1 cellular context compared by ENCODE assay signal in genomic region chr16:24771779-24772157, GRCh38.
TF ChIP-seq lines count a peak whose summit lies in the region.

No MANE protein-coding gene starts in this region.

TF ChIP-seq in HepG2, 621 proteins besides CTCF, POLR2A, EP300 and RAD21 (continued from another document and continues in another):
- TF ChIP-seq ZBED4 (CRISPR knock-in tag; IDR thresholded peaks at IDR 0.05; ENCODE audit: borderline replicate concordance) (no peak), PCBP1 (IDR thresholded peaks at IDR 0.05; ENCODE audit: borderline replicate concordance, low read depth, low read length) (no peak), GRHL1 (CRISPR knock-in tag; conservative IDR thresholded peaks at IDR 0.05) (no peak), ZNF136 (CRISPR knock-in tag; IDR thresholded peaks at IDR 0.05; ENCODE audit: low read depth) (no peak), ZNF354B (CRISPR knock-in tag; IDR thresholded peaks at IDR 0.05) (no peak), ARID5B (CRISPR knock-in tag; IDR thresholded peaks at IDR 0.05) (0 out of 2 replicates have a peak, but pooled peaks have one; percentile 22), TEF (CRISPR knock-in tag; IDR thresholded peaks at IDR 0.05) (0 out of 2 replicates have a peak, but pooled peaks have one; percentile 35), ZNF142 (CRISPR knock-in tag; IDR thresholded peaks at IDR 0.05) (no peak), FOXP4 (CRISPR knock-in tag; IDR thresholded peaks at IDR 0.05) (peak; percentile 20; the same call in 1 of the 2 replicates), ZNF605 (CRISPR knock-in tag; IDR thresholded peaks at IDR 0.05) (no peak), ZNF615 (CRISPR knock-in tag; IDR thresholded peaks at IDR 0.05; ENCODE audit: borderline replicate concordance) (no peak), CREB1 (IDR thresholded peaks at IDR 0.05) (no peak), CREB1 (CRISPR knock-in tag; IDR thresholded peaks at IDR 0.05) (peak; percentile 17; the same call in 1 of the 2 replicates), ZNF124 (CRISPR knock-in tag; IDR thresholded peaks at IDR 0.05) (no peak), ZNF691 (CRISPR knock-in tag; IDR thresholded peaks at IDR 0.05; ENCODE audit: borderline replicate concordance, low read depth) (no peak), ZNF160 (CRISPR knock-in tag; IDR thresholded peaks at IDR 0.05) (no peak), ZBTB49 (CRISPR knock-in tag; IDR thresholded peaks at IDR 0.05; ENCODE audit: borderline replicate concordance) (no peak), KLF9 (CRISPR knock-in tag; IDR thresholded peaks at IDR 0.05; ENCODE audit: low read depth) (no peak), ZNF280B (CRISPR knock-in tag; IDR thresholded peaks at IDR 0.05; ENCODE audit: borderline replicate concordance) (no peak), AKAP8 (CRISPR knock-in tag; IDR thresholded peaks at IDR 0.05) (no peak), TFAP4 (IDR thresholded peaks at IDR 0.05; ENCODE audit: borderline replicate concordance, low read depth) (no peak), RARG (CRISPR knock-in tag; IDR thresholded peaks at IDR 0.05; ENCODE audit: low read depth) (no peak), SMC3 (IDR thresholded peaks at IDR 0.05; ENCODE audit: low read length) (peak; percentile 17; the same call in 1 of the 2 replicates), FOXP1 (IDR thresholded peaks at IDR 0.05) (no peak), FOXP1 (CRISPR knock-in tag; IDR thresholded peaks at IDR 0.05) (peak; percentile 83), GATAD2A (CRISPR knock-in tag; IDR thresholded peaks at IDR 0.05) (peak; percentile 51; the same call in 1 of the 2 replicates), ZNF562 (CRISPR knock-in tag; IDR thresholded peaks at IDR 0.05; ENCODE audit: borderline replicate concordance) (no peak), ZNF768 (CRISPR knock-in tag; IDR thresholded peaks at IDR 0.05) (no peak), ELF4 (CRISPR knock-in tag; IDR thresholded peaks at IDR 0.05; ENCODE audit: borderline replicate concordance) (0 out of 2 replicates have a peak, but pooled peaks have one; percentile 46), MEF2D (CRISPR knock-in tag; IDR thresholded peaks at IDR 0.05) (no peak)
